ENCODE assay signal across 16 cellular contexts in the genomic region with DNA sequence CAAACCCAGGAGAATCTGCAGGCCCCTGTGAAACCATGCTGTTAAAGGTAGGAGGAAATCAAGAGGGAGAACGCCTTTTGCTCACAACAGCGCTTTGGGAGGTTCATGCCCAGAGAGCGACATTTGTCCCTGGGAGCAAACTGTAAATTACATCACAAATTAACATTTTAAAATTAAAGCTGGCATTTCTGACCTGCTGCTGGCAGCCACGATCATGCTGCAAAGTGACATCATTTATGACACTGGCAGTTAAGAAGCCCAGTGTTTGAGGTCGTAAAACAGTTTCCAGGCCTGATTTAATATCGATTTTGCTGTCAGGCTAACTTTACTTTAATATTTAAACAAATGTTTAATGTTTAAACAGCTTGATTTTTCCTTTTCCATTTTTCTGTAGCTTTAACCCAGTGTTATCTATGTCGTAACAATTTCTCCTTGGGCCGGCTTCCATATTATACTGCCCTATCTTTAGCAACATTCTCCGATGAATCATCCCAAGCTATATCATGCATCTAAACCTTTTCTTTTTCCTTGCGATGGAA.
DNase-seq lines count a peak whose midpoint lies in the region; ATAC-seq and TF ChIP-seq lines count a peak whose summit lies in the region.
"Had no signal": no experiment of that assay in that cellular context is flagged by ENCODE, and none has a peak within 500 bp of the region (broad histone marks: within the 10 kb centered on the region; RNA-seq: fewer than 3 reads in every experiment).

No MANE protein-coding gene starts in this region.

- peaks cover 15% of the 10 kb centered on the region for H3K4me1 Mint-ChIP-seq in nephron

- H3K4me3 Mint-ChIP-seq in nephron: no peak overlapping the region
- H3K4me3 Mint-ChIP-seq: naive thymus-derived CD4-positive, alpha-beta T cell had no signal

- TF ChIP-seq POLR2A in prostate gland (IDR thresholded peaks at IDR 0.05): no peak

- H3K27me3 ChIP-seq in prostate gland (replicated peaks; ENCODE audit: insufficient read depth): no peaks in the 10 kb centered on the region

- no peak for TF ChIP-seq CTCF in HEK293 (tag by site-specific recombination; IDR thresholded peaks at IDR 0.05)
- no peak for TF ChIP-seq CTCF in epithelial cell of esophagus (IDR thresholded peaks at IDR 0.05; ENCODE audit: insufficient read depth, low read depth, low read length, missing control alignments)
- no peak for TF ChIP-seq CTCF in nephron (IDR thresholded peaks at IDR 0.05; ENCODE audit: unreplicated experiment in 3 of 3)
- TF ChIP-seq CTCF in prostate gland (IDR thresholded peaks at IDR 0.05): no peak

- H3K4me3 ChIP-seq in HEK293 (ENCODE audit: low read depth, low read length) (no peak overlapping the region), epithelial cell of esophagus (ENCODE audit: low read length) (no peak overlapping the region), prostate gland (no peak overlapping the region)
- H3K4me3 ChIP-seq: left ventricle myocardium inferior had no signal

- intact Hi-C loops in prostate gland (cut with DNase I): no loop called here

- H3K36me3 ChIP-seq in HEK293 (ENCODE audit: control insufficient read depth in 2 of 2, insufficient read depth in 1 of 2, low read length in 2 of 2): no peaks in the 10 kb centered on the region
- no peaks in the 10 kb centered on the region for H3K36me3 ChIP-seq in prostate gland
- H3K36me3 ChIP-seq: left ventricle myocardium inferior had no signal

- ATAC-seq in GM19351 (IDR thresholded peaks at IDR 0.05; ENCODE audit: unreplicated experiment): no peak
- ATAC-seq: naive thymus-derived CD4-positive, alpha-beta T cell had no signal

- peaks cover 13% of the 10 kb centered on the region for H3K4me1 ChIP-seq in HEK293 (ENCODE audit: control insufficient read depth, insufficient read depth, low read length)
- H3K4me1 ChIP-seq in prostate gland (replicated peaks): no peaks in the 10 kb centered on the region
- H3K4me1 ChIP-seq: left ventricle myocardium inferior had no signal

- peak; percentile 63 for DNase-seq in NCI-H226
- peak; percentile 25 for DNase-seq in epithelial cell of esophagus (ENCODE audit: low read depth)
- no peak for DNase-seq in prostate gland (ENCODE audit: low spot score)
- DNase-seq in midbrain (lab: John Stamatoyannopoulos, UW): no peak
- DNase-seq in mesenteric fat pad (ENCODE audit: low spot score): no peak
- DNase-seq: activated CD4-positive, alpha-beta T cell treated with anti-CD3 and anti-CD28 coated beads, Interleukin-2, amount 50 U/mL, for 4 hours; activated naive CD4-positive, alpha-beta T cell treated with Interleukin-2 at 50 U/mL for 16 hours; activated T-cell treated with anti-CD3 and anti-CD28 coated beads for 4 hours; dermis blood vessel endothelial cell; left ventricle myocardium inferior; naive thymus-derived CD4-positive, alpha-beta T cell; NCI-H1694; NCI-H446 had no signal

- H3K27me3 Mint-ChIP-seq in nephron (ENCODE audit: low read depth): no peaks in the 10 kb centered on the region

- no peaks in the 10 kb centered on the region for H3K9me3 Mint-ChIP-seq in nephron

- POLR2A ChIA-PET in HEK293 (lab: Yijun Ruan, JAX): no interaction called here

- CTCF ChIA-PET in HEK293 (lab: Yijun Ruan, JAX): interaction anchor here (0.7 kb wide), 1 partner anchor 11 kb away, joined by 3 read pairs; no protein-coding TSS in a partner anchor

- 77% methylated on average over 10 of the region's 10 CpGs for WGBS in prostate gland

- H3K36me3 Mint-ChIP-seq in nephron (ENCODE audit: low read depth): no peaks in the 10 kb centered on the region
- H3K36me3 Mint-ChIP-seq: naive thymus-derived CD4-positive, alpha-beta T cell had no signal

- H3K9me3 ChIP-seq in HEK293 (ENCODE audit: control insufficient read depth, insufficient read depth, low read depth, low read length) (no peaks in the 10 kb centered on the region), prostate gland (no peaks in the 10 kb centered on the region)
- H3K9me3 ChIP-seq: left ventricle myocardium inferior had no signal

- no peak overlapping the region for H3K27ac ChIP-seq in HEK293 (ENCODE audit: extremely low read depth, low read depth, low read length)
- no peak overlapping the region for H3K27ac ChIP-seq in prostate gland
- H3K27ac ChIP-seq: left ventricle myocardium inferior had no signal

- peak overlapping the region; percentile 79 to 85 (median 84) for H3K27ac Mint-ChIP-seq in nephron

TF ChIP-seq in HEK293, 187 proteins besides CTCF, POLR2A, EP300 and RAD21 (continues in another document):
- TF ChIP-seq ZNF239 (tag by site-specific recombination; IDR thresholded peaks at IDR 0.05): no peak
- TF ChIP-seq ZSCAN4 (tag by site-specific recombination; IDR thresholded peaks at IDR 0.05): 0 out of 2 replicates have a peak, but pooled peaks have one; percentile 12
- no peak for TF ChIP-seq ZNF23 (tag by site-specific recombination; IDR thresholded peaks at IDR 0.05; ENCODE audit: borderline replicate concordance)
- no peak for TF ChIP-seq SP3 (tag by site-specific recombination; IDR thresholded peaks at IDR 0.05)
- no peak for TF ChIP-seq ZNF658 (tag by site-specific recombination; IDR thresholded peaks at IDR 0.05)
- 0 out of 2 replicates have a peak, but pooled peaks have one; percentile 23 for TF ChIP-seq ZNF366 (tag by site-specific recombination; conservative IDR thresholded peaks at IDR 0.05)
- TF ChIP-seq SP7 (tag by site-specific recombination; IDR thresholded peaks at IDR 0.05): peak; percentile 32; the same call in 1 of the 2 replicates
- TF ChIP-seq ZNF341 (tag by site-specific recombination; IDR thresholded peaks at IDR 0.05; ENCODE audit: low read depth): peak; percentile 65
- TF ChIP-seq, protein P1, sequence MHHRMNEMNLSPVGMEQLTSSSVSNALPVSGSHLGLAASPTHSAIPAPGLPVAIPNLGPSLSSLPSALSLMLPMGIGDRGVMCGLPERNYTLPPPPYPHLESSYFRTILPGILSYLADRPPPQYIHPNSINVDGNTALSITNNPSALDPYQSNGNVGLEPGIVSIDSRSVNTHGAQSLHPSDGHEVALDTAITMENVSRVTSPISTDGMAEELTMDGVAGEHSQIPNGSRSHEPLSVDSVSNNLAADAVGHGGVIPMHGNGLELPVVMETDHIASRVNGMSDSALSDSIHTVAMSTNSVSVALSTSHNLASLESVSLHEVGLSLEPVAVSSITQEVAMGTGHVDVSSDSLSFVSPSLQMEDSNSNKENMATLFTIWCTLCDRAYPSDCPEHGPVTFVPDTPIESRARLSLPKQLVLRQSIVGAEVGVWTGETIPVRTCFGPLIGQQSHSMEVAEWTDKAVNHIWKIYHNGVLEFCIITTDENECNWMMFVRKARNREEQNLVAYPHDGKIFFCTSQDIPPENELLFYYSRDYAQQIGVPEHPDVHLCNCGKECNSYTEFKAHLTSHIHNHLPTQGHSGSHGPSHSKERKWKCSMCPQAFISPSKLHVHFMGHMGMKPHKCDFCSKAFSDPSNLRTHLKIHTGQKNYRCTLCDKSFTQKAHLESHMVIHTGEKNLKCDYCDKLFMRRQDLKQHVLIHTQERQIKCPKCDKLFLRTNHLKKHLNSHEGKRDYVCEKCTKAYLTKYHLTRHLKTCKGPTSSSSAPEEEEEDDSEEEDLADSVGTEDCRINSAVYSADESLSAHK (tag by site-specific recombination; IDR thresholded peaks at IDR 0.05): peak; percentile 95
- TF ChIP-seq GFI1B (tag by site-specific recombination; IDR thresholded peaks at IDR 0.05): peak; percentile 85
- no peak for TF ChIP-seq ZNF555 (tag by site-specific recombination; conservative IDR thresholded peaks at IDR 0.05)
- 0 out of 2 replicates have a peak, but pooled peaks have one; percentile 13 for TF ChIP-seq IKZF3 (tag by site-specific recombination; IDR thresholded peaks at IDR 0.05)
- TF ChIP-seq ATF2 (tag by site-specific recombination; IDR thresholded peaks at IDR 0.05; ENCODE audit: low read depth): peak; percentile 76; the same call in 1 of the 2 replicates
- TF ChIP-seq ZNF335 (tag by site-specific recombination; conservative IDR thresholded peaks at IDR 0.05): peak; percentile 58
- TF ChIP-seq ZEB2 (tag by site-specific recombination; IDR thresholded peaks at IDR 0.05): peak; percentile 29; the same call in 1 of the 2 replicates
- TF ChIP-seq FEZF1 (tag by site-specific recombination; IDR thresholded peaks at IDR 0.05): peak; percentile 76
- TF ChIP-seq ELK4 (IDR thresholded peaks at IDR 0.05; ENCODE audit: borderline replicate concordance, low read depth, low read length): no peak
- TF ChIP-seq ZBTB21 (tag by site-specific recombination; IDR thresholded peaks at IDR 0.05): peak; percentile 36; the same call in 1 of the 2 replicates
- no peak for TF ChIP-seq ZSCAN16 (tag by site-specific recombination; IDR thresholded peaks at IDR 0.05)

Comparison
In these comparisons a context has a peak if more than half of its experiments do, and no peak if none do; other contexts are left out.
1. DNase-seq: peak in NCI-H226 (single experiment) and epithelial cell of esophagus (single experiment); none in prostate gland (single experiment), midbrain (single experiment) and mesenteric fat pad (single experiment).